Comparison of ENCODE assay signal across 8 cellular contexts in genomic region chr19:49997709-49998108, GRCh38. TPM values are rescaled to one million over a fixed set of nuclear protein-coding genes. Genes with fewer than 3 reads are reported as not detected.
A peak's percentile ranks its signal among the peaks of the same experiment; 100 is the strongest.
DNase-seq lines count a peak whose midpoint lies in the region; ATAC-seq and TF ChIP-seq lines count a peak whose summit lies in the region.

No MANE protein-coding gene starts in this region.

- no peaks in the 10 kb centered on the region for H3K27me3 Mint-ChIP-seq in activated T-cell treated with anti-CD3 and anti-CD28 coated beads, Interleukin-2, amount 50 U/mL, for 4 hours (ENCODE audit: low read depth)
- no peaks in the 10 kb centered on the region for H3K27me3 Mint-ChIP-seq in activated T-cell treated with anti-CD3 and anti-CD28 coated beads, Interleukin-2, amount 50 U/mL, for 24 hours
- no peaks in the 10 kb centered on the region for H3K27me3 Mint-ChIP-seq in activated CD4-positive, alpha-beta memory T cell treated with anti-CD3 and anti-CD28 coated beads, Interleukin-2, amount 10 ng/mL, durations not matched to agents 7 days and 5 days
- no peaks in the 10 kb centered on the region for H3K27me3 Mint-ChIP-seq in type B pancreatic cell

- ATAC-seq in activated T-cell treated with anti-CD3 and anti-CD28 coated beads, Interleukin-2, amount 50 U/mL, for 4 hours: peak; percentile 59 to 65
- ATAC-seq in HG03520 (IDR thresholded peaks at IDR 0.05; ENCODE audit: unreplicated experiment): no peak

- no peak for TF ChIP-seq CTCF in type B pancreatic cell (conservative IDR thresholded peaks at IDR 0.05)

- no peaks in the 10 kb centered on the region for H3K9me3 Mint-ChIP-seq in activated T-cell treated with anti-CD3 and anti-CD28 coated beads, Interleukin-2, amount 50 U/mL, for 4 hours
- H3K9me3 Mint-ChIP-seq in activated T-cell treated with anti-CD3 and anti-CD28 coated beads, Interleukin-2, amount 50 U/mL, for 24 hours: no peaks in the 10 kb centered on the region
- no peaks in the 10 kb centered on the region for H3K9me3 Mint-ChIP-seq in activated CD4-positive, alpha-beta memory T cell treated with anti-CD3 and anti-CD28 coated beads, Interleukin-2, amount 10 ng/mL, durations not matched to agents 7 days and 5 days
- no peaks in the 10 kb centered on the region for H3K9me3 Mint-ChIP-seq in type B pancreatic cell

- peaks cover 39% of the 10 kb centered on the region for H3K36me3 Mint-ChIP-seq in activated T-cell treated with anti-CD3 and anti-CD28 coated beads, Interleukin-2, amount 50 U/mL, for 4 hours (ENCODE audit: insufficient read depth)
- peaks cover 84% of the 10 kb centered on the region for H3K36me3 Mint-ChIP-seq in activated T-cell treated with anti-CD3 and anti-CD28 coated beads, Interleukin-2, amount 50 U/mL, for 24 hours (ENCODE audit: low read depth)
- peaks cover 62% of the 10 kb centered on the region for H3K36me3 Mint-ChIP-seq in activated CD4-positive, alpha-beta memory T cell treated with anti-CD3 and anti-CD28 coated beads, Interleukin-2, amount 10 ng/mL, durations not matched to agents 7 days and 5 days (ENCODE audit: low read depth)
- H3K36me3 Mint-ChIP-seq in type B pancreatic cell: peaks cover 20% of the 10 kb centered on the region

- no peaks in the 10 kb centered on the region for H3K4me1 Mint-ChIP-seq in activated T-cell treated with anti-CD3 and anti-CD28 coated beads, Interleukin-2, amount 50 U/mL, for 4 hours (ENCODE audit: low read depth)
- H3K4me1 Mint-ChIP-seq in activated T-cell treated with anti-CD3 and anti-CD28 coated beads, Interleukin-2, amount 50 U/mL, for 24 hours (ENCODE audit: low read depth): peaks cover 17% of the 10 kb centered on the region
- H3K4me1 Mint-ChIP-seq in activated CD4-positive, alpha-beta memory T cell treated with anti-CD3 and anti-CD28 coated beads, Interleukin-2, amount 10 ng/mL, durations not matched to agents 7 days and 5 days: peaks cover 16% of the 10 kb centered on the region
- no peaks in the 10 kb centered on the region for H3K4me1 Mint-ChIP-seq in type B pancreatic cell (ENCODE audit: unreplicated experiment)

- H3K4me3 Mint-ChIP-seq in activated T-cell treated with anti-CD3 and anti-CD28 coated beads, Interleukin-2, amount 50 U/mL, for 4 hours: no peak overlapping the region
- H3K4me3 Mint-ChIP-seq in activated T-cell treated with anti-CD3 and anti-CD28 coated beads, Interleukin-2, amount 50 U/mL, for 24 hours: no peak overlapping the region
- H3K4me3 Mint-ChIP-seq in activated CD4-positive, alpha-beta memory T cell treated with anti-CD3 and anti-CD28 coated beads, Interleukin-2, amount 10 ng/mL, durations not matched to agents 7 days and 5 days: no peak overlapping the region
- no peak overlapping the region for H3K4me3 Mint-ChIP-seq in type B pancreatic cell

- POLR2A ChIA-PET in activated CD4-positive, alpha-beta memory T cell treated with anti-CD3 and anti-CD28 coated beads, Interleukin-2, amount 10 ng/mL, durations not matched to agents 7 days and 5 days (lab: Charles Lee): no interaction called here

- CTCF ChIA-PET in activated CD4-positive, alpha-beta memory T cell treated with anti-CD3 and anti-CD28 coated beads, Interleukin-2, amount 10 ng/mL, durations not matched to agents 7 days and 5 days (lab: Charles Lee): interaction anchor here (1.2 to 2.0 kb wide), 2 partner anchors 13 to 60 kb away, joined by 3 to 7 read pairs; no protein-coding TSS in a partner anchor

- no peak for DNase-seq in activated T-cell treated with anti-CD3 and anti-CD28 coated beads, Interleukin-2, amount 50 U/mL, for 4 hours
- no peak for DNase-seq in activated T-cell treated with anti-CD3 and anti-CD28 coated beads, Interleukin-2, amount 50 U/mL, for 24 hours
- peak; percentile 44 for DNase-seq in M059J (ENCODE audit: low read depth)
- DNase-seq in activated CD4-positive, alpha-beta memory T cell treated with anti-CD3 and anti-CD28 coated beads, Interleukin-2, amount 10 ng/mL, durations not matched to agents 7 days and 5 days: peak; percentile 22
- DNase-seq in lung microvascular endothelial cell (ENCODE audit: low read depth in 2 of 2): peak; percentile 38 to 65
- no peak for DNase-seq in type B pancreatic cell (ENCODE audit: extremely low spot score, unreplicated experiment)
- DNase-seq in activated effector memory CD4-positive, alpha-beta T cell treated with Interleukin-2 at 50 U/mL for 16 hours: no peak

- no peak overlapping the region for H3K27ac Mint-ChIP-seq in activated T-cell treated with anti-CD3 and anti-CD28 coated beads, Interleukin-2, amount 50 U/mL, for 24 hours
- no peak overlapping the region for H3K27ac Mint-ChIP-seq in activated CD4-positive, alpha-beta memory T cell treated with anti-CD3 and anti-CD28 coated beads, Interleukin-2, amount 10 ng/mL, durations not matched to agents 7 days and 5 days
- no peak overlapping the region for H3K27ac Mint-ChIP-seq in type B pancreatic cell

RNA-seq across cellular contexts. Expression of gene VRK3, which starts 27.5 kb away (rescaled TPM):
- 10 to 100 TPM; 40.5 to 45.8 (median 40.5) TPM for total RNA-seq in activated T-cell treated with anti-CD3 and anti-CD28 coated beads, Interleukin-2, amount 50 U/mL, for 4 hours
- total RNA-seq in M059J (2014; rRNA removed; shearing (Covaris generic)): 34.0 and 41.9 TPM in 2 replicates
- total RNA-seq in activated CD4-positive, alpha-beta memory T cell treated with anti-CD3 and anti-CD28 coated beads, Interleukin-2, amount 10 ng/mL, durations not matched to agents 7 days and 5 days: 10 to 100 TPM; 80.0 to 80.6 TPM
- 13.7 and 18.3 TPM in 2 replicates for total RNA-seq in lung microvascular endothelial cell
- 44.6 and 51.9 TPM in 2 replicates for total RNA-seq in type B pancreatic cell (ENCODE audit: low replicate concordance)

RNA-seq across cellular contexts. Expression of gene ZNF473, which starts 28.1 kb away (rescaled TPM):
- total RNA-seq in activated T-cell treated with anti-CD3 and anti-CD28 coated beads, Interleukin-2, amount 50 U/mL, for 4 hours: 10 to 100 TPM in 2 of 3 donors, 1 to 10 TPM in 1; 9.5 to 12.7 (median 10.1) TPM
- total RNA-seq in M059J (2014; rRNA removed; shearing (Covaris generic)): 14.7 and 20.4 TPM in 2 replicates
- 1 to 10 TPM; 8.0 to 8.1 TPM for total RNA-seq in activated CD4-positive, alpha-beta memory T cell treated with anti-CD3 and anti-CD28 coated beads, Interleukin-2, amount 10 ng/mL, durations not matched to agents 7 days and 5 days
- 3.7 and 4.6 TPM in 2 replicates for total RNA-seq in lung microvascular endothelial cell
- total RNA-seq in type B pancreatic cell (ENCODE audit: low replicate concordance): 13.4 and 14.3 TPM in 2 replicates

RNA-seq across cellular contexts. Expression of gene SIGLEC11, which starts 36.7 kb away (rescaled TPM):
- total RNA-seq in activated T-cell treated with anti-CD3 and anti-CD28 coated beads, Interleukin-2, amount 50 U/mL, for 4 hours: not detected
- not detected in 2 replicates for total RNA-seq in M059J (2014; rRNA removed; shearing (Covaris generic))
- not detected for total RNA-seq in activated CD4-positive, alpha-beta memory T cell treated with anti-CD3 and anti-CD28 coated beads, Interleukin-2, amount 10 ng/mL, durations not matched to agents 7 days and 5 days
- total RNA-seq in lung microvascular endothelial cell (not detected in 2 replicates), type B pancreatic cell (ENCODE audit: low replicate concordance) (0.27 and 0.36 TPM in 2 replicates)

Comparison
In these comparisons a context has a peak if more than half of its experiments do, and no peak if none do; other contexts are left out.
1. DNase-seq: peak in M059J (single experiment), activated CD4-positive, alpha-beta memory T cell treated with anti-CD3 and anti-CD28 coated beads, Interleukin-2, amount 10 ng/mL, durations not matched to agents 7 days and 5 days (single experiment) and lung microvascular endothelial cell (2 of 2); none in activated T-cell treated with anti-CD3 and anti-CD28 coated beads, Interleukin-2, amount 50 U/mL, for 4 hours (single experiment), activated T-cell treated with anti-CD3 and anti-CD28 coated beads, Interleukin-2, amount 50 U/mL, for 24 hours (single experiment), type B pancreatic cell (single experiment) and activated effector memory CD4-positive, alpha-beta T cell treated with Interleukin-2 at 50 U/mL for 16 hours (single experiment).